Comparison of ENCODE assay signal across 20 cellular contexts in genomic region chr20:62709537-62709905, GRCh38. TPM values are rescaled to one million over a fixed set of nuclear protein-coding genes. Genes with fewer than 3 reads are reported as not detected.
DNase-seq lines count a peak whose midpoint lies in the region; ATAC-seq and TF ChIP-seq lines count a peak whose summit lies in the region.
"Had no signal": no experiment of that assay in that cellular context is flagged by ENCODE, and none has a peak within 500 bp of the region (broad histone marks: within the 10 kb centered on the region; RNA-seq: fewer than 3 reads in every experiment).

No MANE protein-coding gene starts in this region.

- H3K9me3 Mint-ChIP-seq in chondrocyte (ENCODE audit: low read depth), result peaks cover 5% of the 10 kb centered on the region
- H3K9me3 Mint-ChIP-seq in activated CD4-positive, alpha-beta memory T cell treated with anti-CD3 and anti-CD28 coated beads, Interleukin-2, amount 10 ng/mL, durations not matched to agents 7 days and 5 days, result no peaks in the 10 kb centered on the region
- H3K9me3 Mint-ChIP-seq: activated naive CD4-positive, alpha-beta T cell treated with anti-CD3 and anti-CD28 coated beads, Interleukin-2, amount 50 U/mL, for 24 hours; activated T-cell treated with anti-CD3 and anti-CD28 coated beads, Interleukin-2, amount 50 U/mL, for 24 hours; CD8-positive, alpha-beta T cell; stimulated activated naive CD8-positive, alpha-beta T cell treated with anti-CD3 and anti-CD28 coated beads, Interleukin-15, Interleukin-2, amounts not matched to agents 100 ng/mL and 50 ng/mL, for 24 hours had no signal

- DNase-seq in left ventricle myocardium superior, result peak; percentile 23
- DNase-seq in Right ventricle myocardium superior, result no peak
- DNase-seq in NCI-H524 treated with DMSO at 0.1 percent for 48 hours (lab: John Stamatoyannopoulos, UW), result peak; percentile 40
- DNase-seq in chondrocyte (ENCODE audit: low spot score), result peak; percentile 81
- no peak for DNase-seq in iPS-NIHi7 (ENCODE audit: extremely low spot score)
- no peak for DNase-seq in activated CD4-positive, alpha-beta memory T cell treated with anti-CD3 and anti-CD28 coated beads, Interleukin-2, amount 10 ng/mL, durations not matched to agents 7 days and 5 days
- no peak for DNase-seq in activated CD4-positive, alpha-beta T cell treated with anti-CD3 and anti-CD28 coated beads for 4 hours
- DNase-seq: activated T-cell treated with anti-CD3 and anti-CD28 coated beads, Interleukin-2, amount 50 U/mL, for 24 hours; CD8-positive, alpha-beta T cell; effector CD4-positive, alpha-beta T cell; NCI-H1694 treated with DMSO at 0.1 percent for 48 hours; NCI-H510A had no signal

- no peak overlapping the region for H3K4me3 Mint-ChIP-seq in chondrocyte (ENCODE audit: unreplicated experiment)
- H3K4me3 Mint-ChIP-seq in activated CD4-positive, alpha-beta memory T cell treated with anti-CD3 and anti-CD28 coated beads, Interleukin-2, amount 10 ng/mL, durations not matched to agents 7 days and 5 days, result no peak overlapping the region
- H3K4me3 Mint-ChIP-seq: activated naive CD4-positive, alpha-beta T cell treated with anti-CD3 and anti-CD28 coated beads, Interleukin-2, amount 50 U/mL, for 24 hours; activated T-cell treated with anti-CD3 and anti-CD28 coated beads, Interleukin-2, amount 50 U/mL, for 24 hours; CD8-positive, alpha-beta T cell; memory B cell; nephron progenitor cell; stimulated activated naive CD8-positive, alpha-beta T cell treated with anti-CD3 and anti-CD28 coated beads, Interleukin-15, Interleukin-2, amounts not matched to agents 100 ng/mL and 50 ng/mL, for 24 hours had no signal

- CTCF ChIA-PET in activated CD4-positive, alpha-beta memory T cell treated with anti-CD3 and anti-CD28 coated beads, Interleukin-2, amount 10 ng/mL, durations not matched to agents 7 days and 5 days (lab: Charles Lee), result no interaction called here

- POLR2A ChIA-PET in activated CD4-positive, alpha-beta memory T cell treated with anti-CD3 and anti-CD28 coated beads, Interleukin-2, amount 10 ng/mL, durations not matched to agents 7 days and 5 days (lab: Charles Lee), result no interaction called here

- H3K27me3 Mint-ChIP-seq in chondrocyte (ENCODE audit: low read depth), result peaks cover 47% of the 10 kb centered on the region
- H3K27me3 Mint-ChIP-seq in activated CD4-positive, alpha-beta memory T cell treated with anti-CD3 and anti-CD28 coated beads, Interleukin-2, amount 10 ng/mL, durations not matched to agents 7 days and 5 days, result peaks cover 33% of the 10 kb centered on the region

- no peaks in the 10 kb centered on the region for H3K36me3 Mint-ChIP-seq in chondrocyte (ENCODE audit: low read depth)
- H3K36me3 Mint-ChIP-seq in activated CD4-positive, alpha-beta memory T cell treated with anti-CD3 and anti-CD28 coated beads, Interleukin-2, amount 10 ng/mL, durations not matched to agents 7 days and 5 days (ENCODE audit: low read depth), result no peaks in the 10 kb centered on the region
- H3K36me3 Mint-ChIP-seq: activated naive CD4-positive, alpha-beta T cell treated with anti-CD3 and anti-CD28 coated beads, Interleukin-2, amount 50 U/mL, for 24 hours; CD8-positive, alpha-beta T cell; memory B cell had no signal

- ATAC-seq in left ventricle myocardium superior (no peak), Right ventricle myocardium superior (ENCODE audit: poor library complexity) (no peak), GM18519 (IDR thresholded peaks at IDR 0.05; ENCODE audit: low FRiP score, unreplicated experiment) (no peak)
- ATAC-seq: CD8-positive, alpha-beta T cell had no signal

- H3K4me1 Mint-ChIP-seq in chondrocyte (ENCODE audit: low read depth), result peaks cover 4% of the 10 kb centered on the region
- H3K4me1 Mint-ChIP-seq in activated CD4-positive, alpha-beta memory T cell treated with anti-CD3 and anti-CD28 coated beads, Interleukin-2, amount 10 ng/mL, durations not matched to agents 7 days and 5 days, result peaks cover 7% of the 10 kb centered on the region
- H3K4me1 Mint-ChIP-seq: activated naive CD4-positive, alpha-beta T cell treated with anti-CD3 and anti-CD28 coated beads, Interleukin-2, amount 50 U/mL, for 24 hours had no signal

- H3K27ac Mint-ChIP-seq in chondrocyte (ENCODE audit: unreplicated experiment), result no peak overlapping the region
- H3K27ac Mint-ChIP-seq in activated CD4-positive, alpha-beta memory T cell treated with anti-CD3 and anti-CD28 coated beads, Interleukin-2, amount 10 ng/mL, durations not matched to agents 7 days and 5 days, result no peak overlapping the region
- H3K27ac Mint-ChIP-seq: activated naive CD4-positive, alpha-beta T cell treated with anti-CD3 and anti-CD28 coated beads, Interleukin-2, amount 50 U/mL, for 24 hours; activated T-cell treated with anti-CD3 and anti-CD28 coated beads, Interleukin-2, amount 50 U/mL, for 24 hours; CD8-positive, alpha-beta T cell; memory B cell; nephron progenitor cell; stimulated activated naive CD8-positive, alpha-beta T cell treated with anti-CD3 and anti-CD28 coated beads, Interleukin-15, Interleukin-2, amounts not matched to agents 100 ng/mL and 50 ng/mL, for 24 hours had no signal

- intact Hi-C loops in left ventricle myocardium superior (cut with micrococcal nuclease) (no loop called here), Right ventricle myocardium superior (cut with DNase I) (no loop called here)

- TF ChIP-seq CTCF in chondrocyte (IDR thresholded peaks at IDR 0.05), result no peak

RNA-seq across cellular contexts. Expression of gene NTSR1, which starts 0.9 kb away (rescaled TPM):
- total RNA-seq in left ventricle myocardium superior (not detected), Right ventricle myocardium superior (not detected), chondrocyte (0.10 TPM in 1 of 3 replicates, not detected in the others)
- not detected for total RNA-seq in activated CD4-positive, alpha-beta memory T cell treated with anti-CD3 and anti-CD28 coated beads, Interleukin-2, amount 10 ng/mL, durations not matched to agents 7 days and 5 days
- total RNA-seq: bronchial epithelial cell; CD8-positive, alpha-beta T cell; OCI-LY7; ureter had no signal

Comparison
In these comparisons a context has a peak if more than half of its experiments do, and no peak if none do; other contexts are left out.
1. DNase-seq: peak in left ventricle myocardium superior (single experiment), NCI-H524 treated with DMSO at 0.1 percent for 48 hours (single experiment) and chondrocyte (single experiment); none in Right ventricle myocardium superior (single experiment), iPS-NIHi7 (single experiment), activated CD4-positive, alpha-beta memory T cell treated with anti-CD3 and anti-CD28 coated beads, Interleukin-2, amount 10 ng/mL, durations not matched to agents 7 days and 5 days (single experiment) and activated CD4-positive, alpha-beta T cell treated with anti-CD3 and anti-CD28 coated beads for 4 hours (0 of 2).